In genomic region chr10:113540845-113541553, GRCh38 we compare ENCODE assay signal across 24 cellular contexts. TPM values are rescaled to one million over a fixed set of nuclear protein-coding genes. Genes with fewer than 3 reads are reported as not detected.
DNase-seq lines count a peak whose midpoint lies in the region; ATAC-seq and TF ChIP-seq lines count a peak whose summit lies in the region.
"Had no signal": no experiment of that assay in that cellular context is flagged by ENCODE, and none has a peak within 500 bp of the region (broad histone marks: within the 10 kb centered on the region; RNA-seq: fewer than 3 reads in every experiment).

No MANE protein-coding gene starts in this region.

- no peak overlapping the region for H3K4me3 ChIP-seq in PC-3 (ENCODE audit: low read length)
- H3K4me3 ChIP-seq: esophagus muscularis mucosa had no signal

- peaks cover 14% of the 10 kb centered on the region for H3K4me1 ChIP-seq in PC-3 (ENCODE audit: insufficient read depth, low read length)
- H3K4me1 ChIP-seq: esophagus muscularis mucosa had no signal

- ATAC-seq in Right ventricle myocardium superior (ENCODE audit: poor library complexity) (peak; percentile 22), left ventricle myocardium superior (no peak), PC-3 (no peak), GM21381 (IDR thresholded peaks at IDR 0.05; ENCODE audit: unreplicated experiment) (no peak), HG03025 (IDR thresholded peaks at IDR 0.05; ENCODE audit: low FRiP score, unreplicated experiment) (no peak)
- ATAC-seq in stimulated activated effector memory CD8-positive, alpha-beta T cell treated with anti-CD3 and anti-CD28 coated beads, Interleukin-12 subunit alpha, Interleukin-12 subunit beta, amount 100 ng/mL, for 72 hours: no peak
- ATAC-seq in activated T-cell treated with anti-CD3 and anti-CD28 coated beads, Interleukin-2, amount 50 U/mL, for 4 hours: no peak
- ATAC-seq: effector memory CD8-positive, alpha-beta T cell; naive thymus-derived CD8-positive, alpha-beta T cell; sciatic nerve; WTC11 had no signal

- no peaks in the 10 kb centered on the region for H3K9me3 Mint-ChIP-seq in stimulated activated effector memory CD8-positive, alpha-beta T cell treated with anti-CD3 and anti-CD28 coated beads, Interleukin-12 subunit alpha, Interleukin-12 subunit beta, amount 100 ng/mL, for 72 hours
- H3K9me3 Mint-ChIP-seq in activated T-cell treated with anti-CD3 and anti-CD28 coated beads, Interleukin-2, amount 50 U/mL, for 4 hours: no peaks in the 10 kb centered on the region
- H3K9me3 Mint-ChIP-seq: effector memory CD8-positive, alpha-beta T cell; naive thymus-derived CD8-positive, alpha-beta T cell; WTC11 had no signal

- H3K9me3 ChIP-seq in PC-3 (ENCODE audit: low read length): no peaks in the 10 kb centered on the region
- H3K9me3 ChIP-seq: esophagus muscularis mucosa had no signal

- no peaks in the 10 kb centered on the region for H3K27me3 ChIP-seq in PC-3 (ENCODE audit: low read length)
- H3K27me3 ChIP-seq: esophagus muscularis mucosa had no signal

- no peak overlapping the region for H2AFZ ChIP-seq in PC-3 (ENCODE audit: low read length)

- DNase-seq in Right ventricle myocardium superior (no peak), left ventricle myocardium superior (no peak), PC-3 (peak; percentile 22), kidney tubule cell (ENCODE audit: low spot score) (peak; percentile 81)
- no peak for DNase-seq in stimulated activated effector memory CD8-positive, alpha-beta T cell treated with anti-CD3 and anti-CD28 coated beads, Interleukin-12 subunit alpha, Interleukin-12 subunit beta, amount 100 ng/mL, for 72 hours (ENCODE audit: low spot score in 2 of 2)
- DNase-seq in activated T-cell treated with anti-CD3 and anti-CD28 coated beads, Interleukin-2, amount 50 U/mL, for 4 hours: no peak
- DNase-seq: activated CD4-positive, alpha-beta T cell treated with anti-CD3 and anti-CD28 coated beads, Interleukin-2, amount 50 U/mL, for 48 hours; activated effector memory CD4-positive, alpha-beta T cell treated with anti-CD3 and anti-CD28 coated beads, Interleukin-2, amount 50 U/mL, for 16 hours; C1 segment of cervical spinal cord; effector memory CD8-positive, alpha-beta T cell; GF-D8; left cardiac atrium; mesendoderm; naive thymus-derived CD8-positive, alpha-beta T cell; NCI-H2107; RPMI8226; substantia nigra had no signal

- no peak overlapping the region for H3K27ac ChIP-seq in PC-3 (ENCODE audit: low read length)
- H3K27ac ChIP-seq: esophagus muscularis mucosa had no signal

- no peaks in the 10 kb centered on the region for H3K9me2 ChIP-seq in PC-3 (replicated peaks; ENCODE audit: low read length)

- TF ChIP-seq CTCF in PC-3 (conservative IDR thresholded peaks at IDR 0.05; ENCODE audit: low read depth, low read length): no peak

- H3K4me2 ChIP-seq in PC-3 (ENCODE audit: low read length): no peak overlapping the region

- no peaks in the 10 kb centered on the region for H3K27me3 Mint-ChIP-seq in activated T-cell treated with anti-CD3 and anti-CD28 coated beads, Interleukin-2, amount 50 U/mL, for 4 hours (ENCODE audit: low read depth)

- no peaks in the 10 kb centered on the region for H3K36me3 Mint-ChIP-seq in stimulated activated effector memory CD8-positive, alpha-beta T cell treated with anti-CD3 and anti-CD28 coated beads, Interleukin-12 subunit alpha, Interleukin-12 subunit beta, amount 100 ng/mL, for 72 hours
- H3K36me3 Mint-ChIP-seq in activated T-cell treated with anti-CD3 and anti-CD28 coated beads, Interleukin-2, amount 50 U/mL, for 4 hours (ENCODE audit: insufficient read depth): no peaks in the 10 kb centered on the region
- H3K36me3 Mint-ChIP-seq: naive thymus-derived CD8-positive, alpha-beta T cell; WTC11 had no signal

- no peak overlapping the region for H3K4me3 Mint-ChIP-seq in stimulated activated effector memory CD8-positive, alpha-beta T cell treated with anti-CD3 and anti-CD28 coated beads, Interleukin-12 subunit alpha, Interleukin-12 subunit beta, amount 100 ng/mL, for 72 hours
- H3K4me3 Mint-ChIP-seq in activated T-cell treated with anti-CD3 and anti-CD28 coated beads, Interleukin-2, amount 50 U/mL, for 4 hours: no peak overlapping the region
- H3K4me3 Mint-ChIP-seq: effector memory CD8-positive, alpha-beta T cell; naive thymus-derived CD8-positive, alpha-beta T cell; WTC11 had no signal

- no peaks in the 10 kb centered on the region for H3F3A ChIP-seq in PC-3 (ENCODE audit: low read length, unreplicated experiment)

- POLR2A ChIA-PET in PC-3 (lab: Charles Lee; ENCODE audit: unreplicated experiment): no interaction called here

- CTCF ChIA-PET in PC-3 (lab: Charles Lee): no interaction called here

- peaks cover 7% of the 10 kb centered on the region for H3K4me1 Mint-ChIP-seq in stimulated activated effector memory CD8-positive, alpha-beta T cell treated with anti-CD3 and anti-CD28 coated beads, Interleukin-12 subunit alpha, Interleukin-12 subunit beta, amount 100 ng/mL, for 72 hours
- H3K4me1 Mint-ChIP-seq in activated T-cell treated with anti-CD3 and anti-CD28 coated beads, Interleukin-2, amount 50 U/mL, for 4 hours (ENCODE audit: low read depth): no peaks in the 10 kb centered on the region
- H3K4me1 Mint-ChIP-seq: WTC11 had no signal

- no peak overlapping the region for H3K9ac ChIP-seq in PC-3 (ENCODE audit: low read length)

- H3K36me3 ChIP-seq in PC-3 (ENCODE audit: low read depth, low read length): no peaks in the 10 kb centered on the region
- H3K36me3 ChIP-seq: esophagus muscularis mucosa had no signal

- no TSS peak for BruUV-seq in PC-3 (replicated peaks; lab: Mats Ljungman, UMichigan)

- intact Hi-C loops in Right ventricle myocardium superior (cut with DNase I) (no loop called here), left ventricle myocardium superior (cut with micrococcal nuclease) (no loop called here), PC-3 (cut with micrococcal nuclease) (no loop called here)

- no peaks in the 10 kb centered on the region for H3K79me2 ChIP-seq in PC-3 (ENCODE audit: low read length)

- no peaks in the 10 kb centered on the region for H4K20me1 ChIP-seq in PC-3 (ENCODE audit: low read length)

- no peak overlapping the region for H3K27ac Mint-ChIP-seq in stimulated activated effector memory CD8-positive, alpha-beta T cell treated with anti-CD3 and anti-CD28 coated beads, Interleukin-12 subunit alpha, Interleukin-12 subunit beta, amount 100 ng/mL, for 72 hours
- H3K27ac Mint-ChIP-seq: effector memory CD8-positive, alpha-beta T cell; naive thymus-derived CD8-positive, alpha-beta T cell; WTC11 had no signal

RNA-seq across cellular contexts. Expression of gene HABP2, which starts 11.9 kb away (rescaled TPM):
- total RNA-seq in Right ventricle myocardium superior (0.24 TPM), left ventricle myocardium superior (not detected), PC-3 (2014; rRNA removed) (not detected in 2 replicates)
- total RNA-seq in activated T-cell treated with anti-CD3 and anti-CD28 coated beads, Interleukin-2, amount 50 U/mL, for 4 hours: under 1 TPM in 1 of 3 donors, not detected in 2; 0.08 TPM
- total RNA-seq: esophagus muscularis mucosa; left cardiac atrium; naive thymus-derived CD8-positive, alpha-beta T cell; NCI-H460; omental fat pad; sciatic nerve had no signal

Comparison
In these comparisons a context has a peak if more than half of its experiments do, and no peak if none do; other contexts are left out.
1. DNase-seq: peak in PC-3 (single experiment) and kidney tubule cell (single experiment); none in Right ventricle myocardium superior (single experiment), left ventricle myocardium superior (single experiment), stimulated activated effector memory CD8-positive, alpha-beta T cell treated with anti-CD3 and anti-CD28 coated beads, Interleukin-12 subunit alpha, Interleukin-12 subunit beta, amount 100 ng/mL, for 72 hours (0 of 2) and activated T-cell treated with anti-CD3 and anti-CD28 coated beads, Interleukin-2, amount 50 U/mL, for 4 hours (single experiment).